17 cellular contexts compared by ENCODE assay signal in the genomic region with DNA sequence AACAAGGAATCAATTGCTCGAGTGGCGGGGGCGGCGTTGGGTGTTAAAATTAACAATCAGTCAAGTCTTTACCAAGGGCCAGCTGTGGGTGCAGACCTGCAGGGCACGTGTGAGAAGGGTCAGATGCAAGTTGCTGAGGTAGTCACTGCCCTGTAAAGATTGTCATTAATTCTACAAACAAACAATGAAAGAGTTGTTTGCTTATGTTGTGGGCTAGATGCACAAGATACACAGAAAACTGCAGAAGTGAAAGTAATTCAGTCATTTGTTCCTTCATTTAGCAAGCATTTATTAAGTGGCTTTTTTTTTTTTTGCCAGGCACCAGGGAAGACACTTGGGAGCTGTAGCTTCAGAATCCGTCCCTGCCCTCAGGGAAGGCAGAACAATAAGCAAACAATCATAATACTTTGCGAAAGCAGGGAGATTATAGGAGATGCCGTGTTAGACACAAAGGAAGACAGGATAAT.
DNase-seq lines count a peak whose midpoint lies in the region; ATAC-seq, FAIRE-seq and TF ChIP-seq lines count a peak whose summit lies in the region.
"Had no signal": no experiment of that assay in that cellular context is flagged by ENCODE, and none has a peak within 500 bp of the region (broad histone marks: within the 10 kb centered on the region; RNA-seq: fewer than 3 reads in every experiment).

No MANE protein-coding gene starts in this region.

- H3K36me3 ChIP-seq in IMR-90 (ENCODE audit: control insufficient read depth, insufficient read depth, low read length) (no peaks in the 10 kb centered on the region), PC-9 (ENCODE audit: low read depth) (no peaks in the 10 kb centered on the region), hepatocyte (replicated peaks; ENCODE audit: insufficient read depth, low read depth) (no peaks in the 10 kb centered on the region), spleen (no peaks in the 10 kb centered on the region)
- H3K36me3 ChIP-seq: esophagus muscularis mucosa, left ventricle myocardium inferior had no signal

- TF ChIP-seq EP300 in A549 (IDR thresholded peaks at IDR 0.05): no peak

- H3K79me2 ChIP-seq in PC-9 (ENCODE audit: low read depth) (no peaks in the 10 kb centered on the region), hepatocyte (peaks cover 10% of the 10 kb centered on the region)

- POLR2A ChIA-PET in A549 (lab: Yijun Ruan, JAX): interaction anchor here (0.6 kb wide), 1 partner anchor 134 kb away, joined by 4 read pairs; no protein-coding TSS in a partner anchor
- POLR2A ChIA-PET in IMR-90 (lab: Charles Lee; ENCODE audit: unreplicated experiment): no interaction called here
- POLR2A ChIA-PET in PC-9 (lab: Charles Lee; ENCODE audit: unreplicated experiment): no interaction called here

- H3K4me1 ChIP-seq in A549 (peaks cover 14% of the 10 kb centered on the region), IMR-90 (ENCODE audit: control insufficient read depth, insufficient read depth, low read length) (no peaks in the 10 kb centered on the region), PC-9 (replicated peaks; ENCODE audit: insufficient read depth) (peaks cover 10% of the 10 kb centered on the region; the same call in 1 of the 2 replicates), hepatocyte (ENCODE audit: insufficient read depth) (peaks cover 9% of the 10 kb centered on the region), spleen (no peaks in the 10 kb centered on the region)

- no peak overlapping the region for H2AK5ac ChIP-seq in IMR-90 (ENCODE audit: low read depth, low read length)

- TF ChIP-seq RAD21 in A549 (conservative IDR thresholded peaks at IDR 0.05 in 1 of 2, IDR thresholded peaks at IDR 0.05 in 1 of 2) (no peak), IMR-90 (IDR thresholded peaks at IDR 0.05; ENCODE audit: low read length) (no peak)

- H3K4me2 ChIP-seq in A549 (peak overlapping the region; percentile 63), IMR-90 (ENCODE audit: low read depth, low read length) (peak overlapping the region; percentile 65), PC-9 (peak overlapping the region; percentile 26; the same call in 1 of the 2 replicates), hepatocyte (peak overlapping the region; percentile 50)

- dilution Hi-C loops in IMR-90 (cut with HindIII; ENCODE audit: low sequenced_read_pairs, unreplicated experiment): no loop called here

- H3K79me1 ChIP-seq in IMR-90 (ENCODE audit: low read depth in 1 of 2, low read length in 2 of 2): no peaks in the 10 kb centered on the region

- CTCF ChIA-PET in A549 (lab: Yijun Ruan, JAX): interaction anchor here (0.7 kb wide), 1 partner anchor 16 kb away, joined by 3 read pairs; no protein-coding TSS in a partner anchor
- CTCF ChIA-PET in IMR-90 (lab: Yijun Ruan, JAX): no interaction called here
- CTCF ChIA-PET in PC-9 (lab: Charles Lee): no interaction called here

- DNase-seq in A549 (ENCODE audit: low read depth in 1 of 2, low spot score in 1 of 2) (peak in 1 of 2 experiments; percentile 10), IMR-90 (no peak), PC-9 (peak in 1 of 2 experiments; percentile 41), hepatocyte (ENCODE audit: low spot score) (no peak), spleen (no peak), D721Med (ENCODE audit: insufficient read length, low spot score) (no peak), NCI-H1694 (lab: John Stamatoyannopoulos, UW) (no peak), GM20000 (ENCODE audit: low spot score) (no peak)
- DNase-seq: ACHN; activated CD4-positive, alpha-beta memory T cell treated with anti-CD3 and anti-CD28 coated beads for 36 hours; amniotic stem cell; CD4-positive, alpha-beta T cell; Kasumi-1; left ventricle myocardium inferior had no signal

- peak in 1 of 2 experiments; percentile 63; a peak in 2 of 6 replicates for ATAC-seq in A549
- ATAC-seq in IMR-90 (ENCODE audit: low read depth): no peak
- ATAC-seq: SK-N-SH treated with all-trans-retinoic acid at 6 μM for 48 hours had no signal

- no peaks in the 10 kb centered on the region for H3K9me3 ChIP-seq in A549
- H3K9me3 ChIP-seq in IMR-90 (ENCODE audit: control insufficient read depth, insufficient read depth, low read length): no peaks in the 10 kb centered on the region
- H3K9me3 ChIP-seq in PC-9 (ENCODE audit: insufficient read depth, low read depth): no peaks in the 10 kb centered on the region
- H3K9me3 ChIP-seq in hepatocyte (ENCODE audit: low read depth): no peaks in the 10 kb centered on the region
- H3K9me3 ChIP-seq in spleen: no peaks in the 10 kb centered on the region
- H3K9me3 ChIP-seq: esophagus muscularis mucosa, left ventricle myocardium inferior had no signal

- H2BK15ac ChIP-seq in IMR-90 (ENCODE audit: low read depth, low read length): no peak overlapping the region

- TF ChIP-seq POLR2A in A549 (IDR thresholded peaks at IDR 0.05; ENCODE audit: low read length) (no peak), IMR-90 (IDR thresholded peaks at IDR 0.05; ENCODE audit: low read depth, low read length) (no peak), spleen (IDR thresholded peaks at IDR 0.05) (no peak)

- H4K5ac ChIP-seq in IMR-90 (ENCODE audit: low read depth, low read length): no peak overlapping the region

- no peaks in the 10 kb centered on the region for H3K27me3 ChIP-seq in IMR-90 (ENCODE audit: control insufficient read depth, insufficient read depth, low read length)
- no peaks in the 10 kb centered on the region for H3K27me3 ChIP-seq in PC-9 (ENCODE audit: insufficient read depth, low read depth)
- no peaks in the 10 kb centered on the region for H3K27me3 ChIP-seq in hepatocyte
- no peaks in the 10 kb centered on the region for H3K27me3 ChIP-seq in spleen (replicated peaks in 1 of 7)
- H3K27me3 ChIP-seq: esophagus muscularis mucosa had no signal

- H3K9me2 ChIP-seq in PC-9 (ENCODE audit: insufficient read depth) (no peaks in the 10 kb centered on the region), hepatocyte (replicated peaks; ENCODE audit: insufficient read depth) (no peaks in the 10 kb centered on the region)

- no TSS peak for BruUV-seq in IMR-90 (replicated peaks; lab: Mats Ljungman, UMichigan)
- no TSS peak for BruUV-seq in PC-9 (replicated peaks; lab: Mats Ljungman, UMichigan)

- H3K4me3 ChIP-seq in A549 (no peak overlapping the region), IMR-90 (ENCODE audit: insufficient read depth, low read depth, low read length) (no peak overlapping the region), PC-9 (no peak overlapping the region), hepatocyte (no peak overlapping the region), spleen (no peak overlapping the region)
- H3K4me3 ChIP-seq: coronary artery, esophagus muscularis mucosa, left ventricle myocardium inferior had no signal

- H3K4ac ChIP-seq in IMR-90 (ENCODE audit: low read depth, low read length): no peak overlapping the region

- H2AK9ac ChIP-seq in IMR-90 (replicated peaks; ENCODE audit: low read depth, low read length, poor library complexity): no peak overlapping the region

- TF ChIP-seq CTCF in A549 (IDR thresholded peaks at IDR 0.05) (no peak), IMR-90 (conservative IDR thresholded peaks at IDR 0.05; ENCODE audit: low read depth, low read length) (no peak), PC-9 (conservative IDR thresholded peaks at IDR 0.05) (no peak), hepatocyte (IDR thresholded peaks at IDR 0.05; ENCODE audit: poor library complexity) (no peak), spleen (IDR thresholded peaks at IDR 0.05 in 8 of 11, conservative IDR thresholded peaks at IDR 0.05 in 3 of 11) (no peak), D721Med (IDR thresholded peaks at IDR 0.05; ENCODE audit: insufficient read depth, missing control alignments) (no peak), GM20000 (IDR thresholded peaks at IDR 0.05; ENCODE audit: extremely low read depth, missing control alignments) (no peak)

- no peak overlapping the region for H2BK5ac ChIP-seq in IMR-90 (ENCODE audit: low read depth, low read length, poor library complexity, severe bottlenecking)

- intact Hi-C loops in IMR-90 (cut with micrococcal nuclease) (no loop called here), PC-9 (cut with micrococcal nuclease; ENCODE audit: unreplicated experiment) (no loop called here), spleen (cut with DNase I; ENCODE audit: low total_unique reads) (no loop called here)

- H3K23ac ChIP-seq in IMR-90 (ENCODE audit: low read depth, low read length): no peak overlapping the region

- no peak overlapping the region for H4K91ac ChIP-seq in IMR-90 (ENCODE audit: insufficient read depth, low read depth, low read length)

- H2AFZ ChIP-seq in IMR-90 (replicated peaks; ENCODE audit: low read length, poor library complexity) (peak overlapping the region; percentile 39), PC-9 (no peak overlapping the region), hepatocyte (no peak overlapping the region)

- H4K20me1 ChIP-seq in IMR-90 (ENCODE audit: insufficient read depth, low read length) (no peaks in the 10 kb centered on the region), PC-9 (ENCODE audit: insufficient read depth) (no peaks in the 10 kb centered on the region), hepatocyte (ENCODE audit: insufficient read depth, poor library complexity, severe bottlenecking) (no peaks in the 10 kb centered on the region)

- FAIRE-seq in A549 (lab: Jason Lieb, UNC): no peak
- FAIRE-seq in D721Med (lab: Jason Lieb, UNC): no peak

- no peak overlapping the region for H2BK120ac ChIP-seq in IMR-90 (ENCODE audit: low read depth, low read length)

- in situ Hi-C loops in IMR-90 (cut with MboI; ENCODE audit: low sequenced_read_pairs): no loop called here

- H3K18ac ChIP-seq in IMR-90 (ENCODE audit: low read depth, low read length): no peak overlapping the region

- H4K8ac ChIP-seq in IMR-90 (ENCODE audit: low read depth in 2 of 2, low read length in 2 of 2): no peak overlapping the region

- no peak overlapping the region for H2BK20ac ChIP-seq in IMR-90 (ENCODE audit: low read depth, low read length)

- H3K14ac ChIP-seq in IMR-90 (replicated peaks; ENCODE audit: low read depth, low read length): no peak overlapping the region

- H3F3A ChIP-seq in PC-9 (ENCODE audit: insufficient read depth, low read depth): no peaks in the 10 kb centered on the region

- H3K9ac ChIP-seq in IMR-90 (ENCODE audit: low read depth, low read length): no peak overlapping the region

- H3K27ac ChIP-seq in A549 (peak overlapping the region in 1 of 2 experiments; percentile 47; a peak in 3 of 6 replicates), IMR-90 (ENCODE audit: insufficient read depth, low read length) (no peak overlapping the region), PC-9 (no peak overlapping the region), hepatocyte (peak overlapping the region; percentile 62), spleen (no peak overlapping the region)
- H3K27ac ChIP-seq: coronary artery, esophagus muscularis mucosa, left ventricle myocardium inferior had no signal

- H3K56ac ChIP-seq in IMR-90 (ENCODE audit: extremely low read depth, insufficient read depth, low read length): no peak overlapping the region

- 56% methylated on average over 8 of the region's 8 CpGs for WGBS in A549 (ENCODE audit: missing lambda C conversion rate)
- WGBS in IMR-90 (ENCODE audit: extremely low coverage in 2 of 2, insufficient read length in 1 of 2), 2 experiments: no CpG with 5 or more reads among the region's 8 CpGs
- 57% methylated on average over 8 of the region's 8 CpGs for WGBS in hepatocyte (ENCODE audit: low lambda C conversion rate, missing lambda C conversion rate)
- 76 to 85% (median 77%) methylated on average over 8 of the region's 8 CpGs for WGBS in spleen, 5 donors

- H3K9me1 ChIP-seq in IMR-90 (ENCODE audit: insufficient read depth, low read length): no peaks in the 10 kb centered on the region
